In the genomic region with DNA sequence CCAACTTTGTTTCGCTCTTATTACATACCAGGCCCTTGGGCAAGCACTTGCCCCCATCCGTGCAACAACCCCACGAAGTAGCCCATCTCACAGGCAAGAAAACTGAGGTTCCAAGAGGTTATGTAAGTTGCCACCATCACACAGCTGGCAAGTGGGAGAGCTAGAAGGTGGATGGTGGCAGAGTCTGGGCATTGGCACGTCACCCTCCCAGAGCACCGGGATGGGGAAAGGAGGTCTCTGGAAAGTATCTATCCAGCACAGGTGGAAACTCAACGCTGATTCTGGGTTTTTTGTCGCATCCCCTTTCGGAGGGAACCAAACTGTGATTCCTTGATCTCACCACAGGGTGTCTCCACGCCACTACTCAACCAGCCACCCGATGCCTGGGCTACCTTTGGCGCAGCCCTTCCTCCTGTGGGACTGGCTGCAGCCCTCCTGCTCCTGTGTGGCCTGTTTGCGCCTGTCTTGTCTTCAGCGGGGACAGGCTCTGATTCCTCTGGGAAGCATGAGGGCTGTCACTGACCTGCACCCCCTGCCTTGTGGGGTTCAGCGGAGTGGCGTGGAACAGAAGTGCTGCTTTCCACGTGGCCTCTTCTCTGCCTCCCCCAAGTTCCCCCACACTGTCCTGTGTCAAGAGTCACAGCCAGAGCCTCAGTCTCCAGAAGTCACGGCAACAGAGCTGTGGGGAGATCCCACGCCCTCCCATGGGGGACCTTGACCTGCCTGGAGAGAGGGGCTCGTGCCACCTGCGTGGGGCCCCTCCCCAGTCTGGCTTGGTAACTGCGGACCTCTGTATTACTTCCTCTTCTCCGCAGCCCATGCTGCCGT, we compare ENCODE assay signal across 8 cellular contexts. TPM values are rescaled to one million over a fixed set of nuclear protein-coding genes. Genes with fewer than 3 reads are reported as not detected.
DNase-seq lines count a peak whose midpoint lies in the region; ATAC-seq, FAIRE-seq and TF ChIP-seq lines count a peak whose summit lies in the region.

No MANE protein-coding gene starts in this region.

- H3K9me3 ChIP-seq in MM.1S (replicated peaks; ENCODE audit: insufficient read depth, low read length) (no peaks in the 10 kb centered on the region), kidney (ENCODE audit: control insufficient read depth in 1 of 2, low read length in 2 of 2) (no peaks in the 10 kb centered on the region)

- no peaks in the 10 kb centered on the region for H3K36me3 ChIP-seq in MM.1S (replicated peaks; ENCODE audit: insufficient read depth, low read length)
- no peaks in the 10 kb centered on the region for H3K36me3 ChIP-seq in kidney (ENCODE audit: control insufficient read depth in 1 of 2, insufficient read depth in 2 of 2, low read length in 2 of 2)

- DNase-seq in AG08395 (ENCODE audit: low spot score), result peak; percentile 84
- peak; percentile 51 for DNase-seq in MM.1S
- peak; percentile 20 for DNase-seq in T-helper 2 cell treated with Interferon-gamma antibody and Interleukin-4, amounts not matched to agents 5 μg/mL and 100 μg/mL, for 36 hours (ENCODE audit: low spot score)
- DNase-seq in caudate nucleus (lab: John Stamatoyannopoulos, UW), result peak in 44 of 61 donors; percentile 21 to 75 (median 46)
- DNase-seq in kidney, result peak; percentile 86
- peak; percentile 10 for DNase-seq in stimulated activated CD4-positive, alpha-beta T cell treated with anti-CD3 and anti-CD28 coated beads, Interleukin-2, amount 100 ng/mL, for 4 hours (ENCODE audit: low read depth)

- peaks cover 34% of the 10 kb centered on the region for H3K27me3 ChIP-seq in MM.1S (replicated peaks; ENCODE audit: insufficient read depth, low read length)

- no peaks in the 10 kb centered on the region for H3K9me2 ChIP-seq in MM.1S (replicated peaks; ENCODE audit: insufficient read depth, low read length)

- H3K27ac ChIP-seq in MM.1S (ENCODE audit: low read length) (no peak overlapping the region), caudate nucleus (ENCODE audit: low read depth, low read length) (no peak overlapping the region), kidney (ENCODE audit: low read depth in 2 of 2, low read length in 2 of 2) (no peak overlapping the region)

- no peak overlapping the region for H3K4me2 ChIP-seq in MM.1S (ENCODE audit: low read depth, low read length)

- no peak overlapping the region for H3K27ac Mint-ChIP-seq in T-helper 2 cell treated with Interferon-gamma antibody and Interleukin-4, amounts not matched to agents 5 μg/mL and 100 μg/mL, for 36 hours

- TF ChIP-seq CTCF in GM12875 (IDR thresholded peaks at IDR 0.05; ENCODE audit: borderline replicate concordance, insufficient read depth, low read depth, low read length), result peak; percentile 77
- peak; percentile 69 for TF ChIP-seq CTCF in MM.1S (IDR thresholded peaks at IDR 0.05; ENCODE audit: low read length)
- TF ChIP-seq CTCF in kidney (IDR thresholded peaks at IDR 0.05; ENCODE audit: borderline replicate concordance, extremely low read depth, insufficient read depth), result peak; percentile 91

- no peaks in the 10 kb centered on the region for H3F3A ChIP-seq in MM.1S (ENCODE audit: insufficient read depth, low read length)

- H3K4me3 ChIP-seq in GM12875 (ENCODE audit: low read depth, low read length) (no peak overlapping the region), MM.1S (ENCODE audit: low read length) (no peak overlapping the region), kidney (ENCODE audit: low read length in 2 of 2) (no peak overlapping the region)

- H3K36me3 Mint-ChIP-seq in T-helper 2 cell treated with Interferon-gamma antibody and Interleukin-4, amounts not matched to agents 5 μg/mL and 100 μg/mL, for 36 hours (ENCODE audit: low read depth), result no peaks in the 10 kb centered on the region

- H4K20me1 ChIP-seq in MM.1S (ENCODE audit: insufficient read depth, low read length), result no peaks in the 10 kb centered on the region

- H3K9me3 Mint-ChIP-seq in T-helper 2 cell treated with Interferon-gamma antibody and Interleukin-4, amounts not matched to agents 5 μg/mL and 100 μg/mL, for 36 hours, result no peaks in the 10 kb centered on the region

- intact Hi-C loops in kidney (cut with DNase I), result loop anchor here (5.0 kb wide), 1 partner anchor 55 kb away; no protein-coding TSS in a partner anchor

- ATAC-seq in HG02623 (IDR thresholded peaks at IDR 0.05; ENCODE audit: unreplicated experiment), result no peak

- H2AFZ ChIP-seq in MM.1S (ENCODE audit: low read length), result no peak overlapping the region

- peaks cover 4% of the 10 kb centered on the region for H3K4me1 Mint-ChIP-seq in T-helper 2 cell treated with Interferon-gamma antibody and Interleukin-4, amounts not matched to agents 5 μg/mL and 100 μg/mL, for 36 hours (ENCODE audit: low read depth)

- H3K4me1 ChIP-seq in MM.1S (ENCODE audit: low read length) (no peaks in the 10 kb centered on the region), kidney (ENCODE audit: control insufficient read depth in 1 of 2, insufficient read depth in 1 of 2, low read depth in 1 of 2, low read length in 2 of 2) (peaks cover 0 to 16% of the 10 kb centered on the region in 2 donors)

- H3K79me2 ChIP-seq in MM.1S (ENCODE audit: low read length), result no peaks in the 10 kb centered on the region

- no peak overlapping the region for H3K9ac ChIP-seq in MM.1S (ENCODE audit: low read length)
- no peak overlapping the region for H3K9ac ChIP-seq in kidney (ENCODE audit: low read length in 2 of 2)

- H3K27me3 Mint-ChIP-seq in T-helper 2 cell treated with Interferon-gamma antibody and Interleukin-4, amounts not matched to agents 5 μg/mL and 100 μg/mL, for 36 hours (ENCODE audit: low read depth), result peaks cover 63% of the 10 kb centered on the region

- H3K4me3 Mint-ChIP-seq in T-helper 2 cell treated with Interferon-gamma antibody and Interleukin-4, amounts not matched to agents 5 μg/mL and 100 μg/mL, for 36 hours, result no peak overlapping the region

- FAIRE-seq in kidney (lab: Jason Lieb, UNC), result no peak

RNA-seq across cellular contexts. Expression of a gene that starts 34.4 kb away (rescaled TPM):
- total RNA-seq in kidney, result 32.9 TPM
- 0.65 TPM for polyA plus RNA-seq in kidney (ENCODE audit: insufficient read depth, low read depth, low replicate concordance)

RNA-seq across cellular contexts. Expression of a gene that starts 38.6 kb away (rescaled TPM):
- 48.2 TPM for total RNA-seq in kidney
- 78.1 TPM for polyA plus RNA-seq in kidney (ENCODE audit: insufficient read depth, low read depth, low replicate concordance)

Comparison
In these comparisons a context has a peak if more than half of its experiments do, and no peak if none do; other contexts are left out.
1. DNase-seq: peak in every context shown above with its lines; median percentile 86 in kidney; 84 in AG08395; 51 in MM.1S; 46 in caudate nucleus; 20 in T-helper 2 cell treated with Interferon-gamma antibody and Interleukin-4, amounts not matched to agents 5 μg/mL and 100 μg/mL, for 36 hours; 10 in stimulated activated CD4-positive, alpha-beta T cell treated with anti-CD3 and anti-CD28 coated beads, Interleukin-2, amount 100 ng/mL, for 4 hours.